In the genomic region with DNA sequence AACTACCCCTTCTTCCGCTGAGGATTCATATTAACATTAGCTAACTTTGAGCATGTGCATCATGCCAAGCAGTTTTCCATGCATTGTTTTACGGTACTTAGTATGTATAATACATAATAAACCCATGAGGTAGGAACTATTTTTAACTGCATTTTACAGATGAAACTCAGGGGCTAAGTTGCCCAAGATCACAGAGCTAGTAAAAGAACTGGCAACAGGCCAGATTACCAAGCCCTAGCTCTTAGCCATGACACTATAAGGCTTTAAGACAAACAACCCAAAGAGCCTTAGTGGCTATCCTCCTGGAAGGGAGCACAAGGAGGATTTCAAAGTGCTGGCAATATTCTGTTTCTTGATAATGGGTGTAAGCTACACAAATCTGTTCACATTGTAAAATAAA, we compare ENCODE assay signal across 16 cellular contexts. TPM values are rescaled to one million over a fixed set of nuclear protein-coding genes. Genes with fewer than 3 reads are reported as not detected.
DNase-seq lines count a peak whose midpoint lies in the region; ATAC-seq, FAIRE-seq and TF ChIP-seq lines count a peak whose summit lies in the region.
"Had no signal": no experiment of that assay in that cellular context is flagged by ENCODE, and none has a peak within 500 bp of the region (broad histone marks: within the 10 kb centered on the region; RNA-seq: fewer than 3 reads in every experiment).

No MANE protein-coding gene starts in this region.

- H3K9ac ChIP-seq in GM23248, result no peak overlapping the region

- H3K9me3 ChIP-seq in GM23248 (ENCODE audit: low read depth) (no peaks in the 10 kb centered on the region), mucosa of descending colon (no peaks in the 10 kb centered on the region), pancreas (no peaks in the 10 kb centered on the region)

- no peaks in the 10 kb centered on the region for H3F3A ChIP-seq in GM23248 (ENCODE audit: insufficient read depth)

- no peaks in the 10 kb centered on the region for H3K9me2 ChIP-seq in GM23248 (ENCODE audit: insufficient read depth)

- no peak overlapping the region for H2AFZ ChIP-seq in GM23248

- TF ChIP-seq CTCF in NB4 (IDR thresholded peaks at IDR 0.05; ENCODE audit: low read depth, low read length) (no peak), epithelial cell of esophagus (IDR thresholded peaks at IDR 0.05; ENCODE audit: insufficient read depth, low read depth, low read length, missing control alignments) (no peak), mucosa of descending colon (IDR thresholded peaks at IDR 0.05) (no peak), pancreas (IDR thresholded peaks at IDR 0.05) (no peak)

- ATAC-seq in mucosa of descending colon (peak; percentile 67), pancreas (no peak)
- ATAC-seq: sciatic nerve had no signal

- DNase-seq in GM23248 (peak; percentile 51), NB4 (ENCODE audit: low read depth) (peak; percentile 43), epithelial cell of esophagus (ENCODE audit: low read depth) (peak; percentile 48), mucosa of descending colon (no peak), C1 segment of cervical spinal cord (lab: John Stamatoyannopoulos, UW) (no peak), pancreas (no peak), NCI-H1417 treated with DMSO at 0.1 percent for 48 hours (lab: John Stamatoyannopoulos, UW) (no peak)
- DNase-seq in activated CD4-positive, alpha-beta T cell treated with anti-CD3 and anti-CD28 coated beads for 1 hour, result no peak
- DNase-seq: activated gamma-delta T cell treated with Interleukin-2 at 50 U/mL for 16 hours; CD4-positive, alpha-beta memory T cell; GDM1; hypothalamus; NCI-H187; NCI-H774; nephron progenitor cell had no signal

- FAIRE-seq in pancreas (lab: Jason Lieb, UNC), result no peak

- H3K27me3 ChIP-seq in GM23248 (replicated peaks; ENCODE audit: insufficient read depth), result no peaks in the 10 kb centered on the region
- no peaks in the 10 kb centered on the region for H3K27me3 ChIP-seq in pancreas

- 97 to 100% methylated on average over 2 of the region's 2 CpGs for WGBS in GM23248 (ENCODE audit: low coverage in 1 of 2, low lambda C conversion rate in 2 of 2, missing lambda C conversion rate in 2 of 2), 2 experiments
- WGBS in pancreas, 2 donors, result 96 to 99% methylated on average over 2 of the region's 2 CpGs

- H3K27ac ChIP-seq in GM23248 (no peak overlapping the region), pancreas (no peak overlapping the region)

- peaks cover 100% of the 10 kb centered on the region for H3K79me2 ChIP-seq in GM23248 (ENCODE audit: insufficient read depth)

- in situ Hi-C loops in GM23248 (cut with MboI), result no loop called here

- H3K36me3 ChIP-seq in GM23248 (ENCODE audit: low read depth), result peaks cover 5% of the 10 kb centered on the region; the same call in 1 of the 2 replicates
- no peaks in the 10 kb centered on the region for H3K36me3 ChIP-seq in mucosa of descending colon (ENCODE audit: low read depth)
- no peaks in the 10 kb centered on the region for H3K36me3 ChIP-seq in pancreas

- no peak for TF ChIP-seq POLR2A in NB4 (IDR thresholded peaks at IDR 0.05; ENCODE audit: extremely low read depth, insufficient read length)

- no peak overlapping the region for H3K4me2 ChIP-seq in GM23248 (ENCODE audit: unreplicated experiment)

- H3K4me1 ChIP-seq in GM23248 (ENCODE audit: insufficient read depth), result peaks cover 7% of the 10 kb centered on the region
- peaks cover 33% of the 10 kb centered on the region for H3K4me1 ChIP-seq in mucosa of descending colon (ENCODE audit: low read depth)
- H3K4me1 ChIP-seq in pancreas, result peaks cover 8 to 30% (median 25%) of the 10 kb centered on the region in 3 donors

- H3K4me3 ChIP-seq in GM23248, result no peak overlapping the region
- H3K4me3 ChIP-seq in NB4 (ENCODE audit: low read depth, low read length), result no peak overlapping the region
- no peak overlapping the region for H3K4me3 ChIP-seq in epithelial cell of esophagus (ENCODE audit: low read length)
- H3K4me3 ChIP-seq in mucosa of descending colon, result no peak overlapping the region
- H3K4me3 ChIP-seq in pancreas, result no peak overlapping the region

- intact Hi-C loops in mucosa of descending colon (cut with DNase I, micrococcal nuclease) (no loop called here), pancreas (cut with DNase I) (no loop called here)

- H4K20me1 ChIP-seq in GM23248 (ENCODE audit: insufficient read depth), result no peaks in the 10 kb centered on the region; the same call in 1 of the 2 replicates

RNA-seq across cellular contexts. Expression of gene AK2, which starts 6.1 kb away (rescaled TPM):
- total RNA-seq in GM23248 (2014; rRNA removed; shearing (Covaris generic)), result 130 and 134 TPM in 2 replicates
- polyA plus RNA-seq in GM23248 (2016; fragmentation: Nextera tagmentation; extraction: Ambion mirVana), result 173 and 179 TPM in 2 replicates
- 100 to 1,000 TPM; 147 to 228 (median 186) TPM for total RNA-seq in mucosa of descending colon
- 10 to 100 TPM; 42.6 to 78.7 (median 61.4) TPM for total RNA-seq in pancreas
- polyA plus RNA-seq in pancreas, result 10 to 100 TPM; 40.5 to 64.4 TPM

RNA-seq across cellular contexts. Expression of gene AZIN2, which starts 50.4 kb away (rescaled TPM):
- total RNA-seq in GM23248 (2014; rRNA removed; shearing (Covaris generic)), result 1.5 and 4.4 TPM in 2 replicates
- polyA plus RNA-seq in GM23248 (2016; fragmentation: Nextera tagmentation; extraction: Ambion mirVana) (2.8 and 4.4 TPM in 2 replicates), pancreas (1 to 10 TPM; 2.4 to 5.0 TPM)
- total RNA-seq in mucosa of descending colon (10 to 100 TPM; 13.8 to 36.5 (median 19.0) TPM), pancreas (1 to 10 TPM; 1.2 to 3.8 (median 2.1) TPM)

Comparison
In these comparisons a context has a peak if more than half of its experiments do, and no peak if none do; other contexts are left out.
1. DNase-seq: peak in GM23248 (single experiment), NB4 (single experiment) and epithelial cell of esophagus (single experiment); none in mucosa of descending colon (0 of 3), C1 segment of cervical spinal cord (0 of 14), pancreas (0 of 6), activated CD4-positive, alpha-beta T cell treated with anti-CD3 and anti-CD28 coated beads for 1 hour (single experiment) and NCI-H1417 treated with DMSO at 0.1 percent for 48 hours (single experiment).